In the genomic region with DNA sequence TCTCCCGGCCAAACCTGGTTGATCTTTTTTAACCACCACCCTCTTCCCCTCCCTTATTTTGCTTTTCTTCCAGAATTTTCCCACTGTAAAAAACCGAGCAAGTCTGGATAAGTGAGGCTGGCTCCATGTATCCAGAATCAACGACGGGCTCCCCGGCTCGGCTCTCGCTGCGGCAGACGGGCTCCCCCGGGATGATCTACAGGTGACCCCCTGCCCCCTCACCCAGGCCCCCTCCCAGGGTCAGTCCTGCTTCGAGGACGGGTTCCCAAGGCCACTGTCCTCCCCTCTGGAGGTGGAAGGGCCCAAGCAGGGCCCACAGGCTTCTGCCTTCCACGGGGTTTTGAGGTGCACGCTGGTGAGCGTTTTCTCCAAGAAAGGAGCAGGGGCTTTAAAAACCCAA, we compare ENCODE assay signal across 22 cellular contexts. TPM values are rescaled to one million over a fixed set of nuclear protein-coding genes. Genes with fewer than 3 reads are reported as not detected.
A peak's percentile ranks its signal among the peaks of the same experiment; 100 is the strongest.
DNase-seq lines count a peak whose midpoint lies in the region; ATAC-seq, FAIRE-seq and TF ChIP-seq lines count a peak whose summit lies in the region.
"Had no signal": no experiment of that assay in that cellular context is flagged by ENCODE, and none has a peak within 500 bp of the region (broad histone marks: within the 10 kb centered on the region; RNA-seq: fewer than 3 reads in every experiment).

No MANE protein-coding gene starts in this region.

- peaks cover 46% of the 10 kb centered on the region for H3K4me1 Mint-ChIP-seq in activated CD4-positive, alpha-beta memory T cell treated with anti-CD3 and anti-CD28 coated beads, Interleukin-2, amount 10 ng/mL, durations not matched to agents 7 days and 5 days
- H3K4me1 Mint-ChIP-seq in activated CD4-positive, alpha-beta memory T cell treated with anti-CD3 and anti-CD28 coated beads for 36 hours (ENCODE audit: low read depth) = peaks cover 27% of the 10 kb centered on the region
- H3K4me1 Mint-ChIP-seq in neural progenitor cell = peaks cover 12% of the 10 kb centered on the region

- H3K9me3 ChIP-seq in right cardiac atrium (ENCODE audit: control insufficient read depth, low read length) (no peaks in the 10 kb centered on the region), neural progenitor cell (ENCODE audit: low read depth) (no peaks in the 10 kb centered on the region), uterus (no peaks in the 10 kb centered on the region)

- POLR2A ChIA-PET in activated CD4-positive, alpha-beta memory T cell treated with anti-CD3 and anti-CD28 coated beads, Interleukin-2, amount 10 ng/mL, durations not matched to agents 7 days and 5 days (lab: Charles Lee) = no interaction called here
- POLR2A ChIA-PET in activated CD4-positive, alpha-beta memory T cell treated with anti-CD3 and anti-CD28 coated beads for 36 hours (lab: Charles Lee) = no interaction called here

- intact Hi-C loops in activated CD4-positive, alpha-beta memory T cell treated with anti-CD3 and anti-CD28 coated beads for 36 hours (cut with micrococcal nuclease) = no loop called here
- intact Hi-C loops in right cardiac atrium (cut with DNase I) = loop anchor here in 2 of 4 donors (10.0 kb wide), 2 partner anchors 204 to 294 kb away; partner anchors contain the start of gene HES3 (in 1 of the 2)
- intact Hi-C loops in Right ventricle myocardium inferior (cut with DNase I) = no loop called here
- intact Hi-C loops in uterus (cut with DNase I; ENCODE audit: low total_unique reads) = no loop called here

- H3K27me3 ChIP-seq in right cardiac atrium (ENCODE audit: control insufficient read depth, insufficient read depth) (no peaks in the 10 kb centered on the region), neural progenitor cell (no peaks in the 10 kb centered on the region), uterus (no peaks in the 10 kb centered on the region)

- H3K4me3 ChIP-seq in right cardiac atrium (ENCODE audit: low read length) = no peak overlapping the region
- H3K4me3 ChIP-seq in neural progenitor cell = no peak overlapping the region
- no peak overlapping the region for H3K4me3 ChIP-seq in uterus
- H3K4me3 ChIP-seq: GM23338 had no signal

- TF ChIP-seq CTCF in neural progenitor cell (IDR thresholded peaks at IDR 0.05) (no peak), uterus (IDR thresholded peaks at IDR 0.05) (no peak)

- no peak for DNase-seq in activated CD4-positive, alpha-beta memory T cell treated with anti-CD3 and anti-CD28 coated beads, Interleukin-2, amount 10 ng/mL, durations not matched to agents 7 days and 5 days
- no peak for DNase-seq in activated CD4-positive, alpha-beta memory T cell treated with anti-CD3 and anti-CD28 coated beads for 36 hours
- peak in 2 of 3 donors; percentile 12 to 41 for DNase-seq in right cardiac atrium
- no peak for DNase-seq in Right ventricle myocardium inferior (ENCODE audit: missing footprints)
- DNase-seq in neural progenitor cell (ENCODE audit: low spot score) = no peak
- DNase-seq in HTR-8/SVneo (ENCODE audit: insufficient read length, low spot score) = no peak
- no peak for DNase-seq in uterus
- DNase-seq: C1 segment of cervical spinal cord; Calu3; CD4-positive, alpha-beta memory T cell; COR-L47; DMS53; DMS79 treated with DMSO at 0.1 percent for 48 hours; GF-D8; H9 had no signal

- no peak overlapping the region for H2AFZ ChIP-seq in neural progenitor cell (replicated peaks)
- H2AFZ ChIP-seq: GM23338 had no signal

- 90% methylated on average over 15 of the region's 15 CpGs for WGBS in right cardiac atrium

- no peak overlapping the region for H3K27ac ChIP-seq in right cardiac atrium (ENCODE audit: low read length)
- no peak overlapping the region for H3K27ac ChIP-seq in neural progenitor cell
- no peak overlapping the region for H3K27ac ChIP-seq in uterus
- H3K27ac ChIP-seq: 22Rv1 had no signal

- H3K36me3 Mint-ChIP-seq in activated CD4-positive, alpha-beta memory T cell treated with anti-CD3 and anti-CD28 coated beads, Interleukin-2, amount 10 ng/mL, durations not matched to agents 7 days and 5 days (ENCODE audit: low read depth) = peaks cover 63% of the 10 kb centered on the region
- peaks cover 20% of the 10 kb centered on the region for H3K36me3 Mint-ChIP-seq in activated CD4-positive, alpha-beta memory T cell treated with anti-CD3 and anti-CD28 coated beads for 36 hours
- no peaks in the 10 kb centered on the region for H3K36me3 Mint-ChIP-seq in neural progenitor cell

- no peaks in the 10 kb centered on the region for H3K4me1 ChIP-seq in right cardiac atrium (ENCODE audit: control insufficient read depth, insufficient read depth, low read length)
- peaks cover 5% of the 10 kb centered on the region for H3K4me1 ChIP-seq in neural progenitor cell
- H3K4me1 ChIP-seq in uterus = no peaks in the 10 kb centered on the region

- no peak for TF ChIP-seq POLR2A in uterus (IDR thresholded peaks at IDR 0.05)

- H3K4me3 Mint-ChIP-seq in activated CD4-positive, alpha-beta memory T cell treated with anti-CD3 and anti-CD28 coated beads, Interleukin-2, amount 10 ng/mL, durations not matched to agents 7 days and 5 days = no peak overlapping the region
- no peak overlapping the region for H3K4me3 Mint-ChIP-seq in activated CD4-positive, alpha-beta memory T cell treated with anti-CD3 and anti-CD28 coated beads for 36 hours
- peak overlapping the region; percentile 10 for H3K4me3 Mint-ChIP-seq in neural progenitor cell
- H3K4me3 Mint-ChIP-seq: B cell; CD4-positive, alpha-beta memory T cell; GM23338; H9 had no signal

- no peak overlapping the region for H3K4me2 ChIP-seq in neural progenitor cell
- H3K4me2 ChIP-seq: GM23338 had no signal

- ATAC-seq in right cardiac atrium (no peak), Right ventricle myocardium inferior (no peak), HG02610 (IDR thresholded peaks at IDR 0.05; ENCODE audit: unreplicated experiment) (no peak)

- H3K79me2 ChIP-seq in neural progenitor cell (ENCODE audit: low read depth) = no peaks in the 10 kb centered on the region

- CTCF ChIA-PET in activated CD4-positive, alpha-beta memory T cell treated with anti-CD3 and anti-CD28 coated beads, Interleukin-2, amount 10 ng/mL, durations not matched to agents 7 days and 5 days (lab: Charles Lee) = no interaction called here
- CTCF ChIA-PET in activated CD4-positive, alpha-beta memory T cell treated with anti-CD3 and anti-CD28 coated beads for 36 hours (lab: Charles Lee) = no interaction called here

- FAIRE-seq in HTR-8/SVneo (lab: Jason Lieb, UNC) = no peak
- FAIRE-seq: A204.1, GM12891, GM18507 had no signal

- no peaks in the 10 kb centered on the region for H3K27me3 Mint-ChIP-seq in activated CD4-positive, alpha-beta memory T cell treated with anti-CD3 and anti-CD28 coated beads, Interleukin-2, amount 10 ng/mL, durations not matched to agents 7 days and 5 days
- H3K27me3 Mint-ChIP-seq in activated CD4-positive, alpha-beta memory T cell treated with anti-CD3 and anti-CD28 coated beads for 36 hours = no peaks in the 10 kb centered on the region
- peaks cover 8% of the 10 kb centered on the region for H3K27me3 Mint-ChIP-seq in neural progenitor cell (ENCODE audit: insufficient read depth, low read depth)
- H3K27me3 Mint-ChIP-seq: B cell; CD4-positive, alpha-beta memory T cell had no signal

- no peaks in the 10 kb centered on the region for H4K20me1 ChIP-seq in neural progenitor cell (ENCODE audit: low read depth)

- H3K27ac Mint-ChIP-seq in activated CD4-positive, alpha-beta memory T cell treated with anti-CD3 and anti-CD28 coated beads, Interleukin-2, amount 10 ng/mL, durations not matched to agents 7 days and 5 days = peak overlapping the region; percentile 5
- no peak overlapping the region for H3K27ac Mint-ChIP-seq in activated CD4-positive, alpha-beta memory T cell treated with anti-CD3 and anti-CD28 coated beads for 36 hours
- H3K27ac Mint-ChIP-seq in neural progenitor cell = no peak overlapping the region
- H3K27ac Mint-ChIP-seq: B cell, GM23338, H9 had no signal

- no peaks in the 10 kb centered on the region for H3F3A ChIP-seq in neural progenitor cell (ENCODE audit: low read depth)

- no peaks in the 10 kb centered on the region for H3K36me3 ChIP-seq in neural progenitor cell
- H3K36me3 ChIP-seq in uterus = no peaks in the 10 kb centered on the region

- no peaks in the 10 kb centered on the region for H3K9me3 Mint-ChIP-seq in activated CD4-positive, alpha-beta memory T cell treated with anti-CD3 and anti-CD28 coated beads, Interleukin-2, amount 10 ng/mL, durations not matched to agents 7 days and 5 days
- no peaks in the 10 kb centered on the region for H3K9me3 Mint-ChIP-seq in activated CD4-positive, alpha-beta memory T cell treated with anti-CD3 and anti-CD28 coated beads for 36 hours
- no peaks in the 10 kb centered on the region for H3K9me3 Mint-ChIP-seq in neural progenitor cell
- H3K9me3 Mint-ChIP-seq: CD4-positive, alpha-beta memory T cell; GM23338; H9 had no signal

- no peak overlapping the region for H3K9ac ChIP-seq in neural progenitor cell

RNA-seq across cellular contexts. Expression of gene KCNAB2, which starts 5.2 kb away (rescaled TPM):
- 100 to 1,000 TPM; 284 to 286 TPM for total RNA-seq in activated CD4-positive, alpha-beta memory T cell treated with anti-CD3 and anti-CD28 coated beads, Interleukin-2, amount 10 ng/mL, durations not matched to agents 7 days and 5 days
- 100 to 1,000 TPM; 196 to 202 TPM for total RNA-seq in activated CD4-positive, alpha-beta memory T cell treated with anti-CD3 and anti-CD28 coated beads for 36 hours
- total RNA-seq in right cardiac atrium (10 to 100 TPM; 15.4 to 25.6 (median 19.0) TPM), Right ventricle myocardium inferior (21.0 TPM), neural progenitor cell (ENCODE audit: low replicate concordance) (2.2 and 8.5 TPM in 2 replicates), uterus (10 to 100 TPM in 2 of 4 donors, 1 to 10 TPM in 2; 1.5 to 21.2 (median 12.9) TPM)
- polyA plus RNA-seq in right cardiac atrium = 12.6 TPM

RNA-seq across cellular contexts. Expression of gene NPHP4, which starts 48.2 kb away (rescaled TPM):
- 10 to 100 TPM; 18.1 to 19.1 TPM for total RNA-seq in activated CD4-positive, alpha-beta memory T cell treated with anti-CD3 and anti-CD28 coated beads, Interleukin-2, amount 10 ng/mL, durations not matched to agents 7 days and 5 days
- total RNA-seq in activated CD4-positive, alpha-beta memory T cell treated with anti-CD3 and anti-CD28 coated beads for 36 hours = 10 to 100 TPM; 14.0 to 14.6 TPM
- total RNA-seq in right cardiac atrium (1 to 10 TPM; 4.8 to 6.0 (median 5.4) TPM), Right ventricle myocardium inferior (4.8 TPM), neural progenitor cell (ENCODE audit: low replicate concordance) (8.9 and 13.0 TPM in 2 replicates), uterus (10 to 100 TPM in 2 of 4 donors, 1 to 10 TPM in 2; 1.3 to 16.2 (median 7.0) TPM)
- polyA plus RNA-seq in right cardiac atrium = 2.8 TPM

Comparison
In these comparisons a context has a peak if more than half of its experiments do, and no peak if none do; other contexts are left out.
1. DNase-seq: peak in right cardiac atrium (2 of 3); none in activated CD4-positive, alpha-beta memory T cell treated with anti-CD3 and anti-CD28 coated beads, Interleukin-2, amount 10 ng/mL, durations not matched to agents 7 days and 5 days (single experiment), activated CD4-positive, alpha-beta memory T cell treated with anti-CD3 and anti-CD28 coated beads for 36 hours (single experiment), Right ventricle myocardium inferior (single experiment), neural progenitor cell (single experiment), HTR-8/SVneo (single experiment) and uterus (0 of 2).